ENCODE assay signal across 12 cellular contexts in the genomic region with DNA sequence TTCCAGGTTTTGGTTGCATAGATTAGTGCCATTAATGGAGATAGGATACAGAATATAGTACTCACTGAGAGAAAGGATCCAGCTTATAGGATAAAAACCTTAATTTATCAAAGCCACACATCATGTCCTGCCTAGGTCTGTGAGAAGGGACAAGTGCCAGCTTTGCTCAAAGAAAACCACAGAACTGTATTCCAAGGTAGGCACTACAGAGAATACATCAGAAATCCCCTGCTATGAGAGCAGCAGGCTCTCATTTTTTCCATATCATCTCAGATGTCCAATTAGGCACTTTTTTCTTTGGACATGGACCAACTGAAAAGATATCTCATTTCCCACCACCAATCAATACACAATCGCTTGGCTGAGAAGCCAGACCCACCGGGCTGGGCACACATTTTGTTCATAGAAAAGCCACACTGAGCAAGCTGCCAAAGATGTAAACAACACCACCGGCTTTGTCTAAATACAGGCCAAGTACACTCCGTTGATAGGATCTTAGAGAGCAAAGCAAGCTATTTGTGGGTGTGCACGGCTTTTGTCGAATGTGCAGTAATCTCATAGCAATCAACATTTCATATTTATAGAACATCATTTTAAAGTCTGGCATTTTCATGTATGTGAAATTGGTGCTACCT. TPM values are rescaled to one million over a fixed set of nuclear protein-coding genes. Genes with fewer than 3 reads are reported as not detected.
DNase-seq lines count a peak whose midpoint lies in the region; ATAC-seq, FAIRE-seq and TF ChIP-seq lines count a peak whose summit lies in the region.
"Had no signal": no experiment of that assay in that cellular context is flagged by ENCODE, and none has a peak within 500 bp of the region (broad histone marks: within the 10 kb centered on the region; RNA-seq: fewer than 3 reads in every experiment).

No MANE protein-coding gene starts in this region.

- ATAC-seq in pancreas = peak; percentile 55 to 86 (median 66)
- no peak for ATAC-seq in HG03097 (IDR thresholded peaks at IDR 0.05; ENCODE audit: low FRiP score, unreplicated experiment)
- ATAC-seq: T-helper 17 cell had no signal

- no peaks in the 10 kb centered on the region for H3K36me3 ChIP-seq in pancreas

- DNase-seq in DMS79 (lab: John Stamatoyannopoulos, UW) = peak; percentile 58
- DNase-seq in NCI-H1105 treated with DMSO at 0.1 percent for 48 hours (lab: John Stamatoyannopoulos, UW) = peak; percentile 75
- no peak for DNase-seq in activated T-helper 1 cell treated with anti-CD3 and anti-CD28 coated beads, Interleukin-12 subunit alpha, Interleukin-12 subunit beta, Interleukin-2, Interleukin-4 antibody, amounts not matched to agents 30 ng/mL and 10 ng/mL and 1 ng/mL, durations not matched to agents 14 hours and 24 hours and 36 hours (ENCODE audit: low spot score)
- no peak for DNase-seq in pancreas
- no peak for DNase-seq in dorsolateral prefrontal cortex
- no peak for DNase-seq in stimulated activated CD4-positive, alpha-beta T cell treated with anti-CD3 and anti-CD28 coated beads, Interleukin-4, amount 100 ng/mL, for 24 hours
- DNase-seq: activated T-cell treated with anti-CD3 and anti-CD28 coated beads, Interleukin-2, amount 50 U/mL, for 48 hours; mesendoderm; NCI-H524; T-helper 17 cell had no signal

- H3K27ac Mint-ChIP-seq in activated T-helper 1 cell treated with anti-CD3 and anti-CD28 coated beads, Interleukin-12 subunit alpha, Interleukin-12 subunit beta, Interleukin-2, Interleukin-4 antibody, amounts not matched to agents 30 ng/mL and 10 ng/mL and 1 ng/mL, durations not matched to agents 14 hours and 24 hours and 36 hours = peak overlapping the region; percentile 0
- H3K27ac Mint-ChIP-seq: dendritic cell treated with granulocyte-macrophage colony-stimulating factor and Interleukin-4, amounts not matched to agents 40 ng/mL and 50 ng/mL, for 4 days; T-helper 17 cell had no signal

- no peaks in the 10 kb centered on the region for H3K27me3 Mint-ChIP-seq in activated T-helper 1 cell treated with anti-CD3 and anti-CD28 coated beads, Interleukin-12 subunit alpha, Interleukin-12 subunit beta, Interleukin-2, Interleukin-4 antibody, amounts not matched to agents 30 ng/mL and 10 ng/mL and 1 ng/mL, durations not matched to agents 14 hours and 24 hours and 36 hours (ENCODE audit: insufficient read depth)
- H3K27me3 Mint-ChIP-seq: dendritic cell treated with granulocyte-macrophage colony-stimulating factor and Interleukin-4, amounts not matched to agents 40 ng/mL and 50 ng/mL, for 4 days; T-helper 17 cell had no signal

- H3K9me3 ChIP-seq in pancreas = no peaks in the 10 kb centered on the region

- no peak overlapping the region for H3K4me3 Mint-ChIP-seq in activated T-helper 1 cell treated with anti-CD3 and anti-CD28 coated beads, Interleukin-12 subunit alpha, Interleukin-12 subunit beta, Interleukin-2, Interleukin-4 antibody, amounts not matched to agents 30 ng/mL and 10 ng/mL and 1 ng/mL, durations not matched to agents 14 hours and 24 hours and 36 hours
- H3K4me3 Mint-ChIP-seq: dendritic cell treated with granulocyte-macrophage colony-stimulating factor and Interleukin-4, amounts not matched to agents 40 ng/mL and 50 ng/mL, for 4 days; T-helper 17 cell had no signal

- peaks cover 5 to 9% (median 6%) of the 10 kb centered on the region in 3 donors for H3K4me1 ChIP-seq in pancreas

- peaks cover 25% of the 10 kb centered on the region for H3K4me1 Mint-ChIP-seq in activated T-helper 1 cell treated with anti-CD3 and anti-CD28 coated beads, Interleukin-12 subunit alpha, Interleukin-12 subunit beta, Interleukin-2, Interleukin-4 antibody, amounts not matched to agents 30 ng/mL and 10 ng/mL and 1 ng/mL, durations not matched to agents 14 hours and 24 hours and 36 hours (ENCODE audit: low read depth)

- H3K27ac ChIP-seq in pancreas = peak overlapping the region in 2 of 4 donors; percentile 10 to 18
- peak overlapping the region in 10 of 59 donors; percentile 7 to 63 (median 15) for H3K27ac ChIP-seq in dorsolateral prefrontal cortex

- H3K27me3 ChIP-seq in pancreas (no peaks in the 10 kb centered on the region), dorsolateral prefrontal cortex (no peaks in the 10 kb centered on the region)

- intact Hi-C loops in activated T-helper 1 cell treated with anti-CD3 and anti-CD28 coated beads, Interleukin-12 subunit alpha, Interleukin-12 subunit beta, Interleukin-2, Interleukin-4 antibody, amounts not matched to agents 30 ng/mL and 10 ng/mL and 1 ng/mL, durations not matched to agents 14 hours and 24 hours and 36 hours (cut with micrococcal nuclease) = no loop called here
- intact Hi-C loops in pancreas (cut with DNase I) (no loop called here), dorsolateral prefrontal cortex (cut with DNase I) (no loop called here)

- no peaks in the 10 kb centered on the region for H3K9me3 Mint-ChIP-seq in activated T-helper 1 cell treated with anti-CD3 and anti-CD28 coated beads, Interleukin-12 subunit alpha, Interleukin-12 subunit beta, Interleukin-2, Interleukin-4 antibody, amounts not matched to agents 30 ng/mL and 10 ng/mL and 1 ng/mL, durations not matched to agents 14 hours and 24 hours and 36 hours
- H3K9me3 Mint-ChIP-seq: dendritic cell treated with granulocyte-macrophage colony-stimulating factor and Interleukin-4, amounts not matched to agents 40 ng/mL and 50 ng/mL, for 4 days had no signal

- H3K4me3 ChIP-seq in pancreas (no peak overlapping the region), dorsolateral prefrontal cortex (no peak overlapping the region)

- H3K36me3 Mint-ChIP-seq in activated T-helper 1 cell treated with anti-CD3 and anti-CD28 coated beads, Interleukin-12 subunit alpha, Interleukin-12 subunit beta, Interleukin-2, Interleukin-4 antibody, amounts not matched to agents 30 ng/mL and 10 ng/mL and 1 ng/mL, durations not matched to agents 14 hours and 24 hours and 36 hours (ENCODE audit: low read depth) = peaks cover 60% of the 10 kb centered on the region

- TF ChIP-seq CTCF in pancreas (IDR thresholded peaks at IDR 0.05) (no peak), dorsolateral prefrontal cortex (IDR thresholded peaks at IDR 0.05 in 54 of 56, conservative IDR thresholded peaks at IDR 0.05 in 2 of 56; ENCODE audit: low read depth in 1 of 56, partially characterized antibody in 56 of 56) (no peak)

- 8 to 12% methylated on average over 6 of the region's 6 CpGs for WGBS in pancreas, 2 donors

- FAIRE-seq in pancreas (lab: Jason Lieb, UNC) = no peak

RNA-seq across cellular contexts. Expression of a gene that starts 25.9 kb away (rescaled TPM):
- 51.1 and 51.7 TPM in 2 replicates for total RNA-seq in activated T-helper 1 cell treated with anti-CD3 and anti-CD28 coated beads, Interleukin-12 subunit alpha, Interleukin-12 subunit beta, Interleukin-2, Interleukin-4 antibody, amounts not matched to agents 30 ng/mL and 10 ng/mL and 1 ng/mL, durations not matched to agents 14 hours and 24 hours and 36 hours
- total RNA-seq in pancreas (10 to 100 TPM; 13.9 to 65.1 (median 33.9) TPM), dorsolateral prefrontal cortex (100 to 1,000 TPM in 87 of 120 experiments, 10 to 100 TPM in 33; 58.0 to 261 (median 119) TPM)
- 10 to 100 TPM; 25.4 to 30.9 TPM for polyA plus RNA-seq in pancreas

Comparison
In these comparisons a context has a peak if more than half of its experiments do, and no peak if none do; other contexts are left out.
1. DNase-seq: peak in DMS79 (single experiment) and NCI-H1105 treated with DMSO at 0.1 percent for 48 hours (single experiment); none in activated T-helper 1 cell treated with anti-CD3 and anti-CD28 coated beads, Interleukin-12 subunit alpha, Interleukin-12 subunit beta, Interleukin-2, Interleukin-4 antibody, amounts not matched to agents 30 ng/mL and 10 ng/mL and 1 ng/mL, durations not matched to agents 14 hours and 24 hours and 36 hours (single experiment), pancreas (0 of 6), dorsolateral prefrontal cortex (0 of 10) and stimulated activated CD4-positive, alpha-beta T cell treated with anti-CD3 and anti-CD28 coated beads, Interleukin-4, amount 100 ng/mL, for 24 hours (single experiment).